ENCODE assay signal across 8 cellular contexts in the genomic region with DNA sequence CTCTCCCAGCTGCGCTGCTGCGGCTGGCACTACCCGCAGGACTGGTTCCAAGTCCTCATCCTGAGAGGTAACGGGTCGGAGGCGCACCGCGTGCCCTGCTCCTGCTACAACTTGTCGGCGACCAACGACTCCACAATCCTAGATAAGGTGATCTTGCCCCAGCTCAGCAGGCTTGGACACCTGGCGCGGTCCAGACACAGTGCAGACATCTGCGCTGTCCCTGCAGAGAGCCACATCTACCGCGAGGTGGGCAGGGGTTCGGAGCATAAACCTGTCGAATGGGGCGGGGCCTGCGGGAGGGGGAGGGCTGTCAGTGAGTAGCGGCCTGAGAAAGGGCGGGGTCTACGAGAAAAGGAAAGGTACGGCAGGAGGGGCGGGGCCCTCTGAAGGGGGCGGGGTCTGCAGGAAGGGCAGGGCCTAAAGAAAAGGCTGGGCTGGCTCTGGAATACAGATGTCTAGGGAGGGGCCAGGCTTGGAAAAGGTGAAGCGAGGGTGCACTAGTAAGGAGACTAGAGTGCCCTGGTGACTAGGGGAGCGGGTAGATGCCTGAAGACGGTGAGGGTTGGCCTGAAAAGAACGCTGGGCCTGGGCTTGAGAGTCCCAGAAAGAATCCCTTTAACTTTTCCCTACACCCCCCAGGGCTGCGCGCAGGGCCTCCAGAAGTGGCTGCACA. TPM values are rescaled to one million over a fixed set of nuclear protein-coding genes. Genes with fewer than 3 reads are reported as not detected.
DNase-seq lines count a peak whose midpoint lies in the region; ATAC-seq and TF ChIP-seq lines count a peak whose summit lies in the region.

No MANE protein-coding gene starts in this region.

- no peak for TF ChIP-seq CTCF in retinal pigment epithelial cell (conservative IDR thresholded peaks at IDR 0.05; ENCODE audit: low read depth, low read length)

- H3K27ac Mint-ChIP-seq in activated naive CD8-positive, alpha-beta T cell treated with anti-CD3 and anti-CD28 coated beads, Interleukin-2, amount 50 U/mL, for 24 hours = no peak overlapping the region

- ATAC-seq in activated T-cell treated with anti-CD3 and anti-CD28 coated beads, Interleukin-2, amount 50 U/mL, for 4 hours = no peak
- ATAC-seq in activated naive CD8-positive, alpha-beta T cell treated with anti-CD3 and anti-CD28 coated beads, Interleukin-2, amount 50 U/mL, for 24 hours = no peak

- DNase-seq in activated T-cell treated with anti-CD3 and anti-CD28 coated beads, Interleukin-2, amount 50 U/mL, for 48 hours = peak; percentile 51
- no peak for DNase-seq in activated T-cell treated with anti-CD3 and anti-CD28 coated beads, Interleukin-2, amount 50 U/mL, for 4 hours
- peak; percentile 40 for DNase-seq in activated naive CD8-positive, alpha-beta T cell treated with anti-CD3 and anti-CD28 coated beads, Interleukin-2, amount 50 U/mL, for 24 hours
- DNase-seq in hepatic stellate cell (ENCODE audit: low spot score) = peak; percentile 40
- DNase-seq in retinal pigment epithelial cell (ENCODE audit: low read depth) = no peak
- DNase-seq in T-helper 9 cell = no peak
- DNase-seq in NCI-H128 (lab: John Stamatoyannopoulos, UW; ENCODE audit: unreplicated experiment) = no peak
- no peak for DNase-seq in DMS79 (lab: John Stamatoyannopoulos, UW)

- H3K9me3 Mint-ChIP-seq in activated T-cell treated with anti-CD3 and anti-CD28 coated beads, Interleukin-2, amount 50 U/mL, for 4 hours = no peaks in the 10 kb centered on the region
- no peaks in the 10 kb centered on the region for H3K9me3 Mint-ChIP-seq in activated naive CD8-positive, alpha-beta T cell treated with anti-CD3 and anti-CD28 coated beads, Interleukin-2, amount 50 U/mL, for 24 hours

- peak overlapping the region; percentile 41 for H3K4me3 ChIP-seq in retinal pigment epithelial cell (ENCODE audit: low read length)

- peaks cover 20% of the 10 kb centered on the region for H3K36me3 Mint-ChIP-seq in activated T-cell treated with anti-CD3 and anti-CD28 coated beads, Interleukin-2, amount 50 U/mL, for 4 hours (ENCODE audit: insufficient read depth)
- peaks cover 32% of the 10 kb centered on the region for H3K36me3 Mint-ChIP-seq in activated naive CD8-positive, alpha-beta T cell treated with anti-CD3 and anti-CD28 coated beads, Interleukin-2, amount 50 U/mL, for 24 hours (ENCODE audit: low read depth)

- H3K4me3 Mint-ChIP-seq in activated T-cell treated with anti-CD3 and anti-CD28 coated beads, Interleukin-2, amount 50 U/mL, for 4 hours = no peak overlapping the region
- H3K4me3 Mint-ChIP-seq in activated naive CD8-positive, alpha-beta T cell treated with anti-CD3 and anti-CD28 coated beads, Interleukin-2, amount 50 U/mL, for 24 hours = no peak overlapping the region

- H3K27me3 Mint-ChIP-seq in activated T-cell treated with anti-CD3 and anti-CD28 coated beads, Interleukin-2, amount 50 U/mL, for 4 hours (ENCODE audit: low read depth) = no peaks in the 10 kb centered on the region
- no peaks in the 10 kb centered on the region for H3K27me3 Mint-ChIP-seq in activated naive CD8-positive, alpha-beta T cell treated with anti-CD3 and anti-CD28 coated beads, Interleukin-2, amount 50 U/mL, for 24 hours

- H3K4me1 Mint-ChIP-seq in activated T-cell treated with anti-CD3 and anti-CD28 coated beads, Interleukin-2, amount 50 U/mL, for 4 hours (ENCODE audit: low read depth) = peaks cover 47% of the 10 kb centered on the region
- H3K4me1 Mint-ChIP-seq in activated naive CD8-positive, alpha-beta T cell treated with anti-CD3 and anti-CD28 coated beads, Interleukin-2, amount 50 U/mL, for 24 hours = peaks cover 53% of the 10 kb centered on the region

RNA-seq across cellular contexts. Expression of gene CD37, which starts 3.6 kb away (rescaled TPM):
- total RNA-seq in activated T-cell treated with anti-CD3 and anti-CD28 coated beads, Interleukin-2, amount 50 U/mL, for 4 hours = 100 to 1,000 TPM in 2 of 3 donors, 10 to 100 TPM in 1; 99.6 to 116 (median 106) TPM

RNA-seq across cellular contexts. Expression of gene SLC6A16, which starts 13.8 kb away (rescaled TPM):
- total RNA-seq in activated T-cell treated with anti-CD3 and anti-CD28 coated beads, Interleukin-2, amount 50 U/mL, for 4 hours = under 1 TPM; 0.20 to 0.92 (median 0.29) TPM

RNA-seq across cellular contexts. Expression of gene TEAD2, which starts 23.4 kb away (rescaled TPM):
- under 1 TPM in 2 of 3 donors, not detected in 1; 0.16 to 0.33 TPM for total RNA-seq in activated T-cell treated with anti-CD3 and anti-CD28 coated beads, Interleukin-2, amount 50 U/mL, for 4 hours

RNA-seq across cellular contexts. Expression of gene DKKL1, which starts 24.9 kb away (rescaled TPM):
- not detected for total RNA-seq in activated T-cell treated with anti-CD3 and anti-CD28 coated beads, Interleukin-2, amount 50 U/mL, for 4 hours

RNA-seq across cellular contexts. Expression of gene KASH5, which starts 49.2 kb away (rescaled TPM):
- total RNA-seq in activated T-cell treated with anti-CD3 and anti-CD28 coated beads, Interleukin-2, amount 50 U/mL, for 4 hours = under 1 TPM; 0.24 to 0.48 (median 0.27) TPM

Comparison
In these comparisons a context has a peak if more than half of its experiments do, and no peak if none do; other contexts are left out.
1. DNase-seq: peak in activated T-cell treated with anti-CD3 and anti-CD28 coated beads, Interleukin-2, amount 50 U/mL, for 48 hours (2 of 2), activated naive CD8-positive, alpha-beta T cell treated with anti-CD3 and anti-CD28 coated beads, Interleukin-2, amount 50 U/mL, for 24 hours (single experiment) and hepatic stellate cell (single experiment); none in activated T-cell treated with anti-CD3 and anti-CD28 coated beads, Interleukin-2, amount 50 U/mL, for 4 hours (single experiment), retinal pigment epithelial cell (single experiment), T-helper 9 cell (single experiment), NCI-H128 (single experiment) and DMS79 (single experiment).